In the genomic region with DNA sequence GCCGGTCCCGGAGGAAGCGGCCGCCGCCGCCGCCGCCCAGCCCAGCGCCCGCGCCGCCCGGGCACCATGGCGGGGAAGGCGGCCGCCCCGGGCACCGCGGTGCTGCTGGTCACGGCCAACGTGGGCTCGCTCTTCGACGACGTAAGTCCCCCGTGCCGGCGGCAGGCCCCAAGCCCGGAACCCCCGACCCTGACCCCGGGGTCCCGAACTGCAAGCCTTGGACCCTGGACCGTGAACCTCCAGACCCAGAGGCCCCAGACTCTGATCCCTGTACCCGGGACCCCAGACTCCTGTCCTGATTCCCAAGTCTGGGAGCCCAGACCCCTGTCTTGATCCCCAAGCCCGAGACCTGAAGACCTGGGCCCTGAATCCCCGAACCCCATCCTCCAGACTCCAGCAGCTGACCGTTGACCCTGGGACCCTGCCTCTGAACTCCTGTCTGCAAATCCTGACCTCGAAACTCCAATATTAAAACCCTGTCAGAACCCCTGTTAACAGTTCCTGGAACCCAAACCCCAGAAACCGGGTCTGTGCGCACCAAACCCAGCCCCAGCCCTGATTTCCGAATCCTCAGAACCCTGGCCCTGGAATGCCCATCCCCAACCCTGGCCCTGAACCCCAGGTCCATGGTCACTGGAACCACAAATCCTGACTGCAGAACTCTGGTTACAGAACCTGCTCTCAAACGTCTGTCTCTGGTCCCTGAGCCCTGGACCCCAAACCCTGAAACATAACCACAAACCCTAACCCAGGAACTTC, we compare ENCODE assay signal across 8 cellular contexts. TPM values are rescaled to one million over a fixed set of nuclear protein-coding genes. Genes with fewer than 3 reads are reported as not detected.
DNase-seq lines count a peak whose midpoint lies in the region; ATAC-seq and TF ChIP-seq lines count a peak whose summit lies in the region.

No MANE protein-coding gene starts in this region.

- H3K4me3 ChIP-seq in left ventricle myocardium inferior (peak overlapping the region; percentile 87), skeletal muscle cell (ENCODE audit: low read depth, low read length) (peak overlapping the region; percentile 67)

- intact Hi-C loops in activated T-helper 1 cell treated with anti-CD3 and anti-CD28 coated beads, Interleukin-12 subunit alpha, Interleukin-12 subunit beta, Interleukin-2, Interleukin-4 antibody, amounts not matched to agents 30 ng/mL and 10 ng/mL and 1 ng/mL, durations not matched to agents 14 hours and 24 hours and 36 hours (cut with micrococcal nuclease) = loop anchor here (2.0 to 5.0 kb wide), 4 partner anchors 55 to 854 kb away; a partner anchor contains a TSS
- intact Hi-C loops in left ventricle myocardium inferior (cut with micrococcal nuclease) = no loop called here

- peak overlapping the region; percentile 94 for H3K4me3 Mint-ChIP-seq in activated T-helper 1 cell treated with anti-CD3 and anti-CD28 coated beads, Interleukin-12 subunit alpha, Interleukin-12 subunit beta, Interleukin-2, Interleukin-4 antibody, amounts not matched to agents 30 ng/mL and 10 ng/mL and 1 ng/mL, durations not matched to agents 14 hours and 24 hours and 36 hours

- peaks cover 51% of the 10 kb centered on the region for H3K4me1 Mint-ChIP-seq in activated T-helper 1 cell treated with anti-CD3 and anti-CD28 coated beads, Interleukin-12 subunit alpha, Interleukin-12 subunit beta, Interleukin-2, Interleukin-4 antibody, amounts not matched to agents 30 ng/mL and 10 ng/mL and 1 ng/mL, durations not matched to agents 14 hours and 24 hours and 36 hours (ENCODE audit: low read depth)

- no peaks in the 10 kb centered on the region for H3K9me3 Mint-ChIP-seq in activated T-helper 1 cell treated with anti-CD3 and anti-CD28 coated beads, Interleukin-12 subunit alpha, Interleukin-12 subunit beta, Interleukin-2, Interleukin-4 antibody, amounts not matched to agents 30 ng/mL and 10 ng/mL and 1 ng/mL, durations not matched to agents 14 hours and 24 hours and 36 hours

- peak overlapping the region; percentile 89 for H3K27ac Mint-ChIP-seq in activated T-helper 1 cell treated with anti-CD3 and anti-CD28 coated beads, Interleukin-12 subunit alpha, Interleukin-12 subunit beta, Interleukin-2, Interleukin-4 antibody, amounts not matched to agents 30 ng/mL and 10 ng/mL and 1 ng/mL, durations not matched to agents 14 hours and 24 hours and 36 hours

- TF ChIP-seq CTCF in left ventricle myocardium inferior (IDR thresholded peaks at IDR 0.05; ENCODE audit: borderline replicate concordance) = no peak

- peaks cover 66% of the 10 kb centered on the region for H3K4me1 ChIP-seq in left ventricle myocardium inferior

- peak; percentile 40 for DNase-seq in activated CD4-positive, CD25-positive, alpha-beta regulatory T cell treated with anti-CD3 and anti-CD28 coated beads, Interleukin-2, amount 50 U/mL, for 72 hours
- no peak for DNase-seq in activated T-helper 1 cell treated with anti-CD3 and anti-CD28 coated beads, Interleukin-12 subunit alpha, Interleukin-12 subunit beta, Interleukin-2, Interleukin-4 antibody, amounts not matched to agents 30 ng/mL and 10 ng/mL and 1 ng/mL, durations not matched to agents 14 hours and 24 hours and 36 hours (ENCODE audit: low spot score)
- DNase-seq in left ventricle myocardium inferior (peak; percentile 22), skeletal muscle cell (ENCODE audit: low read depth) (no peak), HuH-7 (ENCODE audit: low spot score) (no peak), NCI-H2107 (lab: John Stamatoyannopoulos, UW) (no peak)

- H3K27me3 ChIP-seq in left ventricle myocardium inferior (ENCODE audit: low read depth) = no peaks in the 10 kb centered on the region

- peaks cover 8% of the 10 kb centered on the region for H3K27me3 Mint-ChIP-seq in activated T-helper 1 cell treated with anti-CD3 and anti-CD28 coated beads, Interleukin-12 subunit alpha, Interleukin-12 subunit beta, Interleukin-2, Interleukin-4 antibody, amounts not matched to agents 30 ng/mL and 10 ng/mL and 1 ng/mL, durations not matched to agents 14 hours and 24 hours and 36 hours (ENCODE audit: insufficient read depth)

- H3K27ac ChIP-seq in left ventricle myocardium inferior (replicated peaks) = peak overlapping the region; percentile 87

- H3K36me3 ChIP-seq in left ventricle myocardium inferior = no peaks in the 10 kb centered on the region

- no peaks in the 10 kb centered on the region for H3K9me3 ChIP-seq in left ventricle myocardium inferior (replicated peaks)

- H3K36me3 Mint-ChIP-seq in activated T-helper 1 cell treated with anti-CD3 and anti-CD28 coated beads, Interleukin-12 subunit alpha, Interleukin-12 subunit beta, Interleukin-2, Interleukin-4 antibody, amounts not matched to agents 30 ng/mL and 10 ng/mL and 1 ng/mL, durations not matched to agents 14 hours and 24 hours and 36 hours (ENCODE audit: low read depth) = peaks cover 8% of the 10 kb centered on the region

- ATAC-seq in activated CD4-positive, CD25-positive, alpha-beta regulatory T cell treated with anti-CD3 and anti-CD28 coated beads, Interleukin-2, amount 50 U/mL, for 24 hours = no peak
- no peak for ATAC-seq in GM21619 (IDR thresholded peaks at IDR 0.05; ENCODE audit: unreplicated experiment)

RNA-seq across cellular contexts. Expression of a gene that starts 0.6 kb away (rescaled TPM):
- 11.1 and 13.4 TPM in 2 replicates for total RNA-seq in activated T-helper 1 cell treated with anti-CD3 and anti-CD28 coated beads, Interleukin-12 subunit alpha, Interleukin-12 subunit beta, Interleukin-2, Interleukin-4 antibody, amounts not matched to agents 30 ng/mL and 10 ng/mL and 1 ng/mL, durations not matched to agents 14 hours and 24 hours and 36 hours
- total RNA-seq in left ventricle myocardium inferior = 105 TPM

Comparison
In these comparisons a context has a peak if more than half of its experiments do, and no peak if none do; other contexts are left out.
1. DNase-seq: peak in activated CD4-positive, CD25-positive, alpha-beta regulatory T cell treated with anti-CD3 and anti-CD28 coated beads, Interleukin-2, amount 50 U/mL, for 72 hours (single experiment) and left ventricle myocardium inferior (single experiment); none in activated T-helper 1 cell treated with anti-CD3 and anti-CD28 coated beads, Interleukin-12 subunit alpha, Interleukin-12 subunit beta, Interleukin-2, Interleukin-4 antibody, amounts not matched to agents 30 ng/mL and 10 ng/mL and 1 ng/mL, durations not matched to agents 14 hours and 24 hours and 36 hours (single experiment), skeletal muscle cell (single experiment), HuH-7 (single experiment) and NCI-H2107 (single experiment).